15 cellular contexts compared by ENCODE assay signal in genomic region chr1:219517031-219517430, GRCh38.
DNase-seq lines count a peak whose midpoint lies in the region; ATAC-seq, FAIRE-seq and TF ChIP-seq lines count a peak whose summit lies in the region.
"Had no signal": no experiment of that assay in that cellular context is flagged by ENCODE, and none has a peak within 500 bp of the region (broad histone marks: within the 10 kb centered on the region; RNA-seq: fewer than 3 reads in every experiment).

No MANE protein-coding gene starts in this region.

- TF ChIP-seq EP300 in HepG2 (IDR thresholded peaks at IDR 0.05; ENCODE audit: low read depth in 2 of 2, low read length in 2 of 2), result no peak
- TF ChIP-seq EP300 in HepG2 (CRISPR knock-in tag; IDR thresholded peaks at IDR 0.05; ENCODE audit: borderline replicate concordance), result no peak

- POLR2A ChIA-PET in WTC11 (lab: Charles Lee), result no interaction called here
- POLR2A ChIA-PET in HepG2 (lab: Yijun Ruan, JAX), result no interaction called here

- H3K27ac Mint-ChIP-seq in Calu3 (ENCODE audit: unreplicated experiment) (peak overlapping the region; percentile 40), H9 (no peak overlapping the region), WTC11 (no peak overlapping the region)
- no peak overlapping the region for H3K27ac Mint-ChIP-seq in stimulated activated memory B cell treated with anti-CD40 and anti-IgM and Interleukin-4, amounts not matched to agents 10 μg/mL and 1 μg/mL and 100 μg/mL, for 72 hours

- H2BK20ac ChIP-seq in H9 (ENCODE audit: low read depth, low read length, poor library complexity, severe bottlenecking), result no peak overlapping the region

- no peak overlapping the region for H3K4ac ChIP-seq in H9 (ENCODE audit: low read depth, low read length)

- in situ Hi-C loops in HepG2 (cut with HindIII; ENCODE audit: extremely low pct_ligation_motif_present, low pct_unique_long_range_greater_than_20kb), result no loop called here

- no CpG with 5 or more reads among the region's 3 CpGs for WGBS in H9 (ENCODE audit: extremely low coverage, insufficient read length, low lambda C conversion rate)
- 21% methylated on average over 3 of the region's 3 CpGs for WGBS in HepG2 (ENCODE audit: low lambda C conversion rate)

- H2BK5ac ChIP-seq in H9 (ENCODE audit: insufficient read length, low read length), result no peak overlapping the region

- no peak overlapping the region for H2AK5ac ChIP-seq in H9 (ENCODE audit: insufficient read length, low read length)

- TF ChIP-seq CTCF in Calu3 (IDR thresholded peaks at IDR 0.05; ENCODE audit: unreplicated experiment), result no peak
- TF ChIP-seq CTCF in H9 (conservative IDR thresholded peaks at IDR 0.05), result no peak
- TF ChIP-seq CTCF in WTC11 (IDR thresholded peaks at IDR 0.05), result no peak
- TF ChIP-seq CTCF in HepG2 (CRISPR knock-in tag; IDR thresholded peaks at IDR 0.05), result no peak

- no peak overlapping the region for H4K5ac ChIP-seq in H9 (ENCODE audit: insufficient read length, low read depth, low read length)

- H2BK120ac ChIP-seq in H9 (ENCODE audit: low read depth, low read length, poor library complexity, severe bottlenecking), result no peak overlapping the region

- H3K36me3 Mint-ChIP-seq in Calu3 (ENCODE audit: insufficient read depth, unreplicated experiment) (no peaks in the 10 kb centered on the region), H9 (ENCODE audit: insufficient read depth in 1 of 3, low read depth in 3 of 3) (no peaks in the 10 kb centered on the region), WTC11 (no peaks in the 10 kb centered on the region)
- no peaks in the 10 kb centered on the region for H3K36me3 Mint-ChIP-seq in stimulated activated memory B cell treated with anti-CD40 and anti-IgM and Interleukin-4, amounts not matched to agents 10 μg/mL and 1 μg/mL and 100 μg/mL, for 72 hours

- H3T11ph ChIP-seq in H9 (ENCODE audit: low read length), result no peak overlapping the region

- H3K36me3 ChIP-seq in HepG2 (replicated peaks in 1 of 2; ENCODE audit: control insufficient read depth in 1 of 2, insufficient read depth in 2 of 2, low read length in 2 of 2), result no peaks in the 10 kb centered on the region

- H3K4me1 ChIP-seq in H9 (ENCODE audit: insufficient read depth, low read length) (no peaks in the 10 kb centered on the region), HepG2 (ENCODE audit: insufficient read depth, low read length) (no peaks in the 10 kb centered on the region)

- H4K8ac ChIP-seq in H9 (replicated peaks; ENCODE audit: insufficient read length, low read depth, low read length), result no peak overlapping the region

- no peaks in the 10 kb centered on the region for H3K27me3 Mint-ChIP-seq in Calu3 (ENCODE audit: unreplicated experiment)
- no peaks in the 10 kb centered on the region for H3K27me3 Mint-ChIP-seq in H9 (ENCODE audit: low read depth)
- H3K27me3 Mint-ChIP-seq in WTC11 (ENCODE audit: low read depth), result no peaks in the 10 kb centered on the region
- H3K27me3 Mint-ChIP-seq in stimulated activated memory B cell treated with anti-CD40 and anti-IgM and Interleukin-4, amounts not matched to agents 10 μg/mL and 1 μg/mL and 100 μg/mL, for 72 hours, result no peaks in the 10 kb centered on the region

- H3K79me1 ChIP-seq in H9 (ENCODE audit: insufficient read depth, low read depth, low read length, poor library complexity, severe bottlenecking), result no peaks in the 10 kb centered on the region

- BruUV-seq in Calu3 (replicated peaks; lab: Mats Ljungman, UMichigan) (no TSS peak), HepG2 (replicated peaks; lab: Mats Ljungman, UMichigan) (no TSS peak)

- no peak overlapping the region for H3K4me3 ChIP-seq in HepG2 (replicated peaks in 1 of 3; ENCODE audit: insufficient read depth in 1 of 3, low read depth in 2 of 3, low read length in 3 of 3)

- H3K4me3 Mint-ChIP-seq in Calu3 (ENCODE audit: low read depth, unreplicated experiment) (no peak overlapping the region), H9 (no peak overlapping the region), WTC11 (no peak overlapping the region)
- H3K4me3 Mint-ChIP-seq in stimulated activated memory B cell treated with anti-CD40 and anti-IgM and Interleukin-4, amounts not matched to agents 10 μg/mL and 1 μg/mL and 100 μg/mL, for 72 hours, result no peak overlapping the region

- H4K91ac ChIP-seq in H9 (ENCODE audit: insufficient read length, low read depth, low read length), result no peak overlapping the region

- H3K79me2 ChIP-seq in H9 (ENCODE audit: insufficient read depth, low read length), result no peaks in the 10 kb centered on the region
- no peaks in the 10 kb centered on the region for H3K79me2 ChIP-seq in HepG2 (ENCODE audit: insufficient read depth, low read length)

- H3K27ac ChIP-seq in H9 (ENCODE audit: insufficient read length, low read depth, low read length) (no peak overlapping the region), HepG2 (ENCODE audit: extremely low read length, insufficient read depth, low read length) (no peak overlapping the region)

- no peak overlapping the region for H3K56ac ChIP-seq in H9 (ENCODE audit: insufficient read length, low read depth, low read length)

- CTCF ChIA-PET in Calu3 (lab: Charles Lee), result no interaction called here
- CTCF ChIA-PET in WTC11 (lab: Charles Lee), result no interaction called here
- CTCF ChIA-PET in HepG2 (lab: Yijun Ruan, JAX; ENCODE audit: low intra/inter-chr PET ratio, low total read pairs), result no interaction called here

- no peak for TF ChIP-seq RAD21 in HepG2 (CRISPR knock-in tag; IDR thresholded peaks at IDR 0.05)

- no peak for FAIRE-seq in HepG2 (lab: Jason Lieb, UNC)
- FAIRE-seq: H1 had no signal

- DNase-seq in Calu3 (peak; percentile 34), H9 (peak; percentile 29), WTC11 (ENCODE audit: low spot score) (no peak), left kidney (ENCODE audit: low read depth, low spot score) (peak; percentile 45), NCI-H526 treated with DMSO at 0.1 percent for 48 hours (lab: John Stamatoyannopoulos, UW) (no peak), HepG2 (ENCODE audit: low spot score) (no peak)
- DNase-seq: AML-193, DMS79 treated with DMSO at 0.1 percent for 48 hours, MM.1S, NCI-H1105, NCI-H187, SHP77 had no signal

- H3K9me3 ChIP-seq in H9 (ENCODE audit: control insufficient read depth, low read depth, low read length), result no peaks in the 10 kb centered on the region
- H3K9me3 ChIP-seq in HepG2 (ENCODE audit: low read length), result no peaks in the 10 kb centered on the region

- H3K23ac ChIP-seq in H9 (ENCODE audit: insufficient read length, low read depth, low read length), result no peak overlapping the region

- H2BK15ac ChIP-seq in H9 (ENCODE audit: low read depth, low read length), result no peak overlapping the region

- H4K20me1 ChIP-seq in H9 (ENCODE audit: control insufficient read depth, insufficient read depth, insufficient read length) (no peaks in the 10 kb centered on the region), HepG2 (ENCODE audit: insufficient read depth, low read length) (no peaks in the 10 kb centered on the region)

- no peak overlapping the region for H2BK12ac ChIP-seq in H9 (ENCODE audit: insufficient read length, low read depth, low read length)

- H3K4me1 Mint-ChIP-seq in Calu3 (ENCODE audit: low read depth, unreplicated experiment) (peaks cover 33% of the 10 kb centered on the region), H9 (peaks cover 0 to 4% of the 10 kb centered on the region in 2 experiments; a peak in 2 of 4 replicates), WTC11 (peaks cover 6% of the 10 kb centered on the region)
- no peaks in the 10 kb centered on the region for H3K4me1 Mint-ChIP-seq in stimulated activated memory B cell treated with anti-CD40 and anti-IgM and Interleukin-4, amounts not matched to agents 10 μg/mL and 1 μg/mL and 100 μg/mL, for 72 hours

- H3K4me2 ChIP-seq in H9 (ENCODE audit: insufficient read depth, insufficient read length, low read length) (no peak overlapping the region), HepG2 (ENCODE audit: low read depth, low read length) (no peak overlapping the region)

- no peak overlapping the region for H3K9ac ChIP-seq in H9 (ENCODE audit: extremely low read depth, insufficient read length, low read length)
- H3K9ac ChIP-seq in HepG2 (ENCODE audit: insufficient read depth, low read depth, low read length), result no peak overlapping the region

- H3K27me3 ChIP-seq in H9 (ENCODE audit: insufficient read depth, low read length) (no peaks in the 10 kb centered on the region), HepG2 (ENCODE audit: control insufficient read depth in 1 of 2, insufficient read depth in 2 of 2, low read length in 2 of 2) (no peaks in the 10 kb centered on the region)

- TF ChIP-seq POLR2A in HepG2 (IDR thresholded peaks at IDR 0.05; ENCODE audit: insufficient read depth in 1 of 2, low read depth in 2 of 2, low read length in 2 of 2), result no peak

- no peaks in the 10 kb centered on the region for H3K9me3 Mint-ChIP-seq in Calu3 (ENCODE audit: low read depth, unreplicated experiment)
- H3K9me3 Mint-ChIP-seq in H9, result no peaks in the 10 kb centered on the region
- no peaks in the 10 kb centered on the region for H3K9me3 Mint-ChIP-seq in WTC11
- no peaks in the 10 kb centered on the region for H3K9me3 Mint-ChIP-seq in stimulated activated memory B cell treated with anti-CD40 and anti-IgM and Interleukin-4, amounts not matched to agents 10 μg/mL and 1 μg/mL and 100 μg/mL, for 72 hours

- H3K23me2 ChIP-seq in H9 (ENCODE audit: insufficient read length, low read depth, low read length, poor library complexity, severe bottlenecking), result no peaks in the 10 kb centered on the region

- peak; percentile 30; the same call in 1 of the 2 replicates for ATAC-seq in WTC11
- ATAC-seq in HepG2, result no peak
- no peak for ATAC-seq in stimulated activated memory B cell treated with anti-CD40 and anti-IgM and Interleukin-4, amounts not matched to agents 10 μg/mL and 1 μg/mL and 100 μg/mL, for 72 hours
- ATAC-seq: SK-N-SH treated with all-trans-retinoic acid at 6 μM for 48 hours had no signal

- H3K14ac ChIP-seq in H9 (ENCODE audit: insufficient read depth, low read length), result no peak overlapping the region

- no peak overlapping the region for H3K18ac ChIP-seq in H9 (ENCODE audit: insufficient read length, low read depth, low read length)

- no peak overlapping the region for H2AFZ ChIP-seq in H9 (ENCODE audit: low read length)
- no peak overlapping the region for H2AFZ ChIP-seq in HepG2 (ENCODE audit: low read length)

- intact Hi-C loops in Calu3 (cut with micrococcal nuclease; ENCODE audit: unreplicated experiment) (no loop called here), HepG2 (cut with micrococcal nuclease; ENCODE audit: unreplicated experiment) (no loop called here)

TF ChIP-seq in WTC11, 78 proteins besides CTCF, POLR2A, EP300 and RAD21 (continues in another document):
- TF ChIP-seq, protein P1, sequence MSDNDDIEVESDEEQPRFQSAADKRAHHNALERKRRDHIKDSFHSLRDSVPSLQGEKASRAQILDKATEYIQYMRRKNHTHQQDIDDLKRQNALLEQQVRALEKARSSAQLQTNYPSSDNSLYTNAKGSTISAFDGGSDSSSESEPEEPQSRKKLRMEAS (CRISPR knock-in tag; IDR thresholded peaks at IDR 0.05), result no peak
- no peak for TF ChIP-seq TEAD1 (CRISPR knock-in tag; IDR thresholded peaks at IDR 0.05)

TF ChIP-seq in HepG2, 621 proteins besides CTCF, POLR2A, EP300 and RAD21 (continues in another document):
- TF ChIP-seq MTF1 (CRISPR knock-in tag; IDR thresholded peaks at IDR 0.05) (no peak), ATM (IDR thresholded peaks at IDR 0.05; ENCODE audit: borderline replicate concordance) (no peak), SMC3 (IDR thresholded peaks at IDR 0.05; ENCODE audit: low read length) (no peak), XRCC5 (optimal IDR thresholded peaks at IDR 0.05; ENCODE audit: low read length) (no peak)

Comparison
In these comparisons a context has a peak if more than half of its experiments do, and no peak if none do; other contexts are left out.
1. DNase-seq: peak in Calu3 (single experiment), H9 (single experiment) and left kidney (single experiment); none in WTC11 (single experiment), NCI-H526 treated with DMSO at 0.1 percent for 48 hours (single experiment) and HepG2 (single experiment).